8 cellular contexts compared by ENCODE assay signal in genomic region chr1:10033359-10033845, GRCh38. TPM values are rescaled to one million over a fixed set of nuclear protein-coding genes. Genes with fewer than 3 reads are reported as not detected.
DNase-seq lines count a peak whose midpoint lies in the region; ATAC-seq and TF ChIP-seq lines count a peak whose summit lies in the region.

No MANE protein-coding gene starts in this region.

- CTCF ChIA-PET in activated CD4-positive, alpha-beta memory T cell treated with anti-CD3 and anti-CD28 coated beads, Interleukin-2, amount 10 ng/mL, durations not matched to agents 7 days and 5 days (lab: Charles Lee): interaction anchor here (1.0 to 1.4 kb wide), 4 partner anchors 41 to 305 kb away, joined by 3 to 5 read pairs (median 4); partner anchors contain the start of genes LZIC and NMNAT1

- no peaks in the 10 kb centered on the region for H3K9me3 ChIP-seq in Karpas-422 (ENCODE audit: low read length)
- no peaks in the 10 kb centered on the region for H3K9me3 ChIP-seq in gastroesophageal sphincter

- no peaks in the 10 kb centered on the region; the same call in 1 of the 2 replicates for H3K36me3 ChIP-seq in Karpas-422 (ENCODE audit: insufficient read depth, low read length)
- peaks cover 0 to 21% of the 10 kb centered on the region in 2 donors for H3K36me3 ChIP-seq in gastroesophageal sphincter

- POLR2A ChIA-PET in activated CD4-positive, alpha-beta memory T cell treated with anti-CD3 and anti-CD28 coated beads, Interleukin-2, amount 10 ng/mL, durations not matched to agents 7 days and 5 days (lab: Charles Lee): interaction anchor here (0.9 to 1.7 kb wide), 4 partner anchors 14 to 124 kb away, joined by 3 to 7 read pairs (median 3); partner anchors contain the start of genes LZIC and NMNAT1

- H3K9me2 ChIP-seq in Karpas-422 (replicated peaks; ENCODE audit: insufficient read depth, low read length): no peaks in the 10 kb centered on the region

- peaks cover 30% of the 10 kb centered on the region for H3K4me1 Mint-ChIP-seq in activated CD4-positive, alpha-beta memory T cell treated with anti-CD3 and anti-CD28 coated beads, Interleukin-2, amount 10 ng/mL, durations not matched to agents 7 days and 5 days
- peaks cover 36% of the 10 kb centered on the region for H3K4me1 Mint-ChIP-seq in osteocyte (ENCODE audit: unreplicated experiment)

- no peaks in the 10 kb centered on the region for H4K20me1 ChIP-seq in Karpas-422 (ENCODE audit: insufficient read depth, low read depth, low read length)

- H3K27me3 Mint-ChIP-seq in activated CD4-positive, alpha-beta memory T cell treated with anti-CD3 and anti-CD28 coated beads, Interleukin-2, amount 10 ng/mL, durations not matched to agents 7 days and 5 days: no peaks in the 10 kb centered on the region
- H3K27me3 Mint-ChIP-seq in osteocyte (ENCODE audit: unreplicated experiment): no peaks in the 10 kb centered on the region

- H3K4me3 ChIP-seq in Karpas-422 (ENCODE audit: low read length): peak overlapping the region; percentile 85
- H3K4me3 ChIP-seq in gastroesophageal sphincter: peak overlapping the region; percentile 73 to 96

- no peak for TF ChIP-seq EP300 in gastroesophageal sphincter (IDR thresholded peaks at IDR 0.05)

- H3K9me3 Mint-ChIP-seq in activated CD4-positive, alpha-beta memory T cell treated with anti-CD3 and anti-CD28 coated beads, Interleukin-2, amount 10 ng/mL, durations not matched to agents 7 days and 5 days: no peaks in the 10 kb centered on the region
- no peaks in the 10 kb centered on the region for H3K9me3 Mint-ChIP-seq in osteocyte (ENCODE audit: unreplicated experiment)

- H3K27ac Mint-ChIP-seq in activated CD4-positive, alpha-beta memory T cell treated with anti-CD3 and anti-CD28 coated beads, Interleukin-2, amount 10 ng/mL, durations not matched to agents 7 days and 5 days: peak overlapping the region; percentile 89
- H3K27ac Mint-ChIP-seq in osteocyte (ENCODE audit: unreplicated experiment): peak overlapping the region; percentile 88

- peak; percentile 25 for DNase-seq in NCI-H2196 (lab: John Stamatoyannopoulos, UW; ENCODE audit: unreplicated experiment)
- no peak for DNase-seq in NCI-H2196 treated with DMSO at 0.1 percent for 48 hours (lab: John Stamatoyannopoulos, UW; ENCODE audit: unreplicated experiment)
- peak; percentile 63 for DNase-seq in Karpas-422
- DNase-seq in activated CD4-positive, alpha-beta memory T cell treated with anti-CD3 and anti-CD28 coated beads, Interleukin-2, amount 10 ng/mL, durations not matched to agents 7 days and 5 days: no peak
- no peak for DNase-seq in osteocyte (ENCODE audit: extremely low spot score, unreplicated experiment)
- no peak for DNase-seq in GM19238 (ENCODE audit: insufficient read length, low spot score)

- H3K4me1 ChIP-seq in Karpas-422 (ENCODE audit: low read length) (peaks cover 16% of the 10 kb centered on the region), gastroesophageal sphincter (peaks cover 0 to 50% (median 6%) of the 10 kb centered on the region in 3 donors)

- TF ChIP-seq POLR2A in gastroesophageal sphincter (IDR thresholded peaks at IDR 0.05): no peak

- peak overlapping the region; percentile 78 for H3K4me2 ChIP-seq in Karpas-422 (ENCODE audit: low read depth, low read length, poor library complexity, severe bottlenecking)

- H3K27ac ChIP-seq in Karpas-422 (ENCODE audit: low read length) (peak overlapping the region; percentile 24; the same call in 1 of the 2 replicates), gastroesophageal sphincter (peak overlapping the region; percentile 84 to 98 (median 94))

- WGBS in gastroesophageal sphincter (ENCODE audit: low coverage in 1 of 2), 2 donors: 0% methylated on average over 10 to 14 of the region's 19 CpGs

- ATAC-seq in GM21526 (IDR thresholded peaks at IDR 0.05; ENCODE audit: low FRiP score, unreplicated experiment) (peak; percentile 16), gastroesophageal sphincter (peak; percentile 27)

- H3K4me3 Mint-ChIP-seq in activated CD4-positive, alpha-beta memory T cell treated with anti-CD3 and anti-CD28 coated beads, Interleukin-2, amount 10 ng/mL, durations not matched to agents 7 days and 5 days: peak overlapping the region; percentile 97
- peak overlapping the region; percentile 93 for H3K4me3 Mint-ChIP-seq in osteocyte (ENCODE audit: unreplicated experiment)

- peak overlapping the region; percentile 57 for H2AFZ ChIP-seq in Karpas-422 (ENCODE audit: low read length)

- H3K27me3 ChIP-seq in Karpas-422 (ENCODE audit: low read length) (no peaks in the 10 kb centered on the region), gastroesophageal sphincter (no peaks in the 10 kb centered on the region)

- H3K36me3 Mint-ChIP-seq in activated CD4-positive, alpha-beta memory T cell treated with anti-CD3 and anti-CD28 coated beads, Interleukin-2, amount 10 ng/mL, durations not matched to agents 7 days and 5 days (ENCODE audit: low read depth): peaks cover 9% of the 10 kb centered on the region
- peaks cover 3% of the 10 kb centered on the region for H3K36me3 Mint-ChIP-seq in osteocyte (ENCODE audit: unreplicated experiment)

- peak in 2 of 4 experiments; percentile 4 to 17 for TF ChIP-seq CTCF in gastroesophageal sphincter (IDR thresholded peaks at IDR 0.05)
- no peak for TF ChIP-seq CTCF in osteocyte (IDR thresholded peaks at IDR 0.05)

- H3K9ac ChIP-seq in Karpas-422 (ENCODE audit: low read length): peak overlapping the region; percentile 88

- peaks cover 48% of the 10 kb centered on the region for H3K79me2 ChIP-seq in Karpas-422 (ENCODE audit: low read length)

RNA-seq across cellular contexts. Expression of gene UBE4B, which starts 0.6 kb away (rescaled TPM):
- 23.5 and 37.0 TPM in 2 replicates for total RNA-seq in Karpas-422 (2014; rRNA removed; shearing (Covaris generic); ENCODE audit: low replicate concordance)
- 10 to 100 TPM; 28.2 to 31.3 TPM for total RNA-seq in activated CD4-positive, alpha-beta memory T cell treated with anti-CD3 and anti-CD28 coated beads, Interleukin-2, amount 10 ng/mL, durations not matched to agents 7 days and 5 days
- 100 to 1,000 TPM in 1 of 4 donors, 10 to 100 TPM in 3; 56.9 to 120 (median 83.2) TPM for total RNA-seq in gastroesophageal sphincter
- total RNA-seq in osteocyte: 59.3 and 62.2 TPM in 2 replicates

RNA-seq across cellular contexts. Expression of gene RBP7, which starts 36.4 kb away (rescaled TPM):
- total RNA-seq in Karpas-422 (2014; rRNA removed; shearing (Covaris generic); ENCODE audit: low replicate concordance): not detected in 2 replicates
- total RNA-seq in activated CD4-positive, alpha-beta memory T cell treated with anti-CD3 and anti-CD28 coated beads, Interleukin-2, amount 10 ng/mL, durations not matched to agents 7 days and 5 days: not detected
- total RNA-seq in gastroesophageal sphincter (10 to 100 TPM in 3 of 4 donors, 1 to 10 TPM in 1; 4.5 to 35.6 (median 17.8) TPM), osteocyte (not detected in 2 replicates)

Comparison
In these comparisons a context has a peak if more than half of its experiments do, and no peak if none do; other contexts are left out.
1. DNase-seq: peak in NCI-H2196 (single experiment) and Karpas-422 (single experiment); none in NCI-H2196 treated with DMSO at 0.1 percent for 48 hours (single experiment), activated CD4-positive, alpha-beta memory T cell treated with anti-CD3 and anti-CD28 coated beads, Interleukin-2, amount 10 ng/mL, durations not matched to agents 7 days and 5 days (single experiment), osteocyte (single experiment) and GM19238 (single experiment).